ENCODE assay signal across 8 cellular contexts in the genomic region with DNA sequence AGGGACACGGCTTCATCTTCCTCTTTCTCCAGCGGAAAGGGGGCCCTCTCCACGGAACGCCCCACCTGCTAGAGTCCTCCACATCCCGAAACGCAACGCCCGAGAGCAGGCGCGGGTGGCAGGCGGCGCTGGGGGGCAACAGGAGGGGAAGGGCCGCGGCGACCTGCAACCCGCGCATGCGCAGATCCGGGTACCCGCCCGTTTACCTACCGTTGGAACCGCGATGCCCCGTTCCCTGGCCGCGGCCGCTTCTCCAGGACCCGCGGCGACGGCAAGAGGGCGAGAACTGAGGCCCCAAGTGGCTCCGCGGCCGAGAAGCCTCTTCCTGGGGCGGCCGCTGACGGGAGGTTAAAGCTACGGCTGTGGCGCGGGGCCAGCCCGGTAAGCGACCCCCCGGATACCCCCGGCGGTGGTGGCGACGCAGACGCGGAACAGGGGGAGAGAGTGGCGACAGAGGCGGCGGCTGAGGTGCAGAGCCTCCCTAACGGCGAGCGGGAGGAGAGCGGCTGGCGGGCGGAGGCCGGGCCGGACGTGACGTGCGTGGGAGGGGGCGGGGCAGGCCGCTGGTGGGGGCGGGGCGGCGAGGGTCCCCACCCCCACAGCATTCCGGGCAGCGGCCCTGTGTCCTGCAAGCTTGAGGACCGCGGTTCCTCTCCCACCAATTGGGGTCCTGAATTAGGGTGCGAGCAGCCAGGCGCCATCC. TPM values are rescaled to one million over a fixed set of nuclear protein-coding genes. Genes with fewer than 3 reads are reported as not detected.
DNase-seq lines count a peak whose midpoint lies in the region; ATAC-seq, FAIRE-seq and TF ChIP-seq lines count a peak whose summit lies in the region.

A gene (minus strand): TSS at position 508 of the 703 bp plus-strand sequence. CDS start 13,968 bp downstream, outside the sequence.

- no peaks in the 10 kb centered on the region for H3K27me3 ChIP-seq in bronchial epithelial cell (ENCODE audit: control insufficient read depth, insufficient read depth, low read length)

- POLR2A ChIA-PET in WTC11 (lab: Charles Lee) = interaction anchor here (0.5 to 1.5 kb wide), 4 partner anchors 23 to 144 kb away, joined by 3 to 5 read pairs (median 4); a partner anchor contains a TSS

- peak within 1 kb of the TSS; percentile 98 for H3K4me3 Mint-ChIP-seq in WTC11

- 0 out of 2 replicates have a peak, but pooled peaks cover 2% of the 10 kb centered on the region for H3K36me3 Mint-ChIP-seq in WTC11

- H3K4me1 Mint-ChIP-seq in WTC11 = peaks cover 39% of the 10 kb centered on the region

- ATAC-seq in GM18520 (IDR thresholded peaks at IDR 0.05; ENCODE audit: unreplicated experiment) (peak; percentile 40), HG03064 (IDR thresholded peaks at IDR 0.05; ENCODE audit: low read depth, unreplicated experiment) (peak; percentile 48), WTC11 (peak; percentile 72)

- peak within 1 kb of the TSS; percentile 73 for H3K4me3 ChIP-seq in bronchial epithelial cell (ENCODE audit: low read depth, low read length)

- CTCF ChIA-PET in WTC11 (lab: Charles Lee) = interaction anchor here (1.1 to 5.3 kb wide), 3 partner anchors 32 to 100 kb away, joined by 5 to 74 read pairs (median 15); no protein-coding TSS in a partner anchor

- H3K36me3 ChIP-seq in bronchial epithelial cell (ENCODE audit: control insufficient read depth, insufficient read depth, low read length) = no peaks in the 10 kb centered on the region

- H3K27ac Mint-ChIP-seq in WTC11 = peak within 1 kb of the TSS; percentile 97

- H3K27me3 Mint-ChIP-seq in WTC11 (ENCODE audit: low read depth) = no peaks in the 10 kb centered on the region

- FAIRE-seq in bronchial epithelial cell (lab: Jason Lieb, UNC) = no peak

- TF ChIP-seq CTCF in WTC11 (IDR thresholded peaks at IDR 0.05) (no peak), bronchial epithelial cell (IDR thresholded peaks at IDR 0.05; ENCODE audit: insufficient read depth, low read length, severe bottlenecking) (no peak)

- H3K9me3 Mint-ChIP-seq in WTC11 = no peaks in the 10 kb centered on the region

- DNase-seq in 8988T (peak; percentile 69), NCI-H2196 (lab: John Stamatoyannopoulos, UW; ENCODE audit: unreplicated experiment) (peak; percentile 74), WTC11 (ENCODE audit: low spot score) (peak; percentile 80), bronchial epithelial cell (ENCODE audit: low read depth) (peak; percentile 49), iris pigment epithelial cell (ENCODE audit: low read depth) (peak; percentile 54)
- peak; percentile 56 to 69 for DNase-seq in stimulated activated CD4-positive, alpha-beta T cell treated with anti-CD3 and anti-CD28 coated beads, Interleukin-15, amount 100 ng/mL, for 1 hour (ENCODE audit: low read depth in 1 of 2, low spot score in 1 of 2)

TF ChIP-seq in WTC11, 78 proteins besides CTCF, POLR2A, EP300 and RAD21 (continues in another document):
- TF ChIP-seq, protein P1, sequence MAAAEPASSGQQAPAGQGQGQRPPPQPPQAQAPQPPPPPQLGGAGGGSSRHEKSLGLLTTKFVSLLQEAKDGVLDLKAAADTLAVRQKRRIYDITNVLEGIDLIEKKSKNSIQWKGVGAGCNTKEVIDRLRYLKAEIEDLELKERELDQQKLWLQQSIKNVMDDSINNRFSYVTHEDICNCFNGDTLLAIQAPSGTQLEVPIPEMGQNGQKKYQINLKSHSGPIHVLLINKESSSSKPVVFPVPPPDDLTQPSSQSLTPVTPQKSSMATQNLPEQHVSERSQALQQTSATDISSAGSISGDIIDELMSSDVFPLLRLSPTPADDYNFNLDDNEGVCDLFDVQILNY (CRISPR knock-in tag; IDR thresholded peaks at IDR 0.05) = peak; percentile 86; the same call in 1 of the 2 replicates
- TF ChIP-seq, protein P2, sequence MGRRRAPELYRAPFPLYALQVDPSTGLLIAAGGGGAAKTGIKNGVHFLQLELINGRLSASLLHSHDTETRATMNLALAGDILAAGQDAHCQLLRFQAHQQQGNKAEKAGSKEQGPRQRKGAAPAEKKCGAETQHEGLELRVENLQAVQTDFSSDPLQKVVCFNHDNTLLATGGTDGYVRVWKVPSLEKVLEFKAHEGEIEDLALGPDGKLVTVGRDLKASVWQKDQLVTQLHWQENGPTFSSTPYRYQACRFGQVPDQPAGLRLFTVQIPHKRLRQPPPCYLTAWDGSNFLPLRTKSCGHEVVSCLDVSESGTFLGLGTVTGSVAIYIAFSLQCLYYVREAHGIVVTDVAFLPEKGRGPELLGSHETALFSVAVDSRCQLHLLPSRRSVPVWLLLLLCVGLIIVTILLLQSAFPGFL (CRISPR knock-in tag; IDR thresholded peaks at IDR 0.05; ENCODE audit: borderline replicate concordance) = 0 out of 2 replicates have a peak, but pooled peaks have one; percentile 21
- TF ChIP-seq, protein P3, sequence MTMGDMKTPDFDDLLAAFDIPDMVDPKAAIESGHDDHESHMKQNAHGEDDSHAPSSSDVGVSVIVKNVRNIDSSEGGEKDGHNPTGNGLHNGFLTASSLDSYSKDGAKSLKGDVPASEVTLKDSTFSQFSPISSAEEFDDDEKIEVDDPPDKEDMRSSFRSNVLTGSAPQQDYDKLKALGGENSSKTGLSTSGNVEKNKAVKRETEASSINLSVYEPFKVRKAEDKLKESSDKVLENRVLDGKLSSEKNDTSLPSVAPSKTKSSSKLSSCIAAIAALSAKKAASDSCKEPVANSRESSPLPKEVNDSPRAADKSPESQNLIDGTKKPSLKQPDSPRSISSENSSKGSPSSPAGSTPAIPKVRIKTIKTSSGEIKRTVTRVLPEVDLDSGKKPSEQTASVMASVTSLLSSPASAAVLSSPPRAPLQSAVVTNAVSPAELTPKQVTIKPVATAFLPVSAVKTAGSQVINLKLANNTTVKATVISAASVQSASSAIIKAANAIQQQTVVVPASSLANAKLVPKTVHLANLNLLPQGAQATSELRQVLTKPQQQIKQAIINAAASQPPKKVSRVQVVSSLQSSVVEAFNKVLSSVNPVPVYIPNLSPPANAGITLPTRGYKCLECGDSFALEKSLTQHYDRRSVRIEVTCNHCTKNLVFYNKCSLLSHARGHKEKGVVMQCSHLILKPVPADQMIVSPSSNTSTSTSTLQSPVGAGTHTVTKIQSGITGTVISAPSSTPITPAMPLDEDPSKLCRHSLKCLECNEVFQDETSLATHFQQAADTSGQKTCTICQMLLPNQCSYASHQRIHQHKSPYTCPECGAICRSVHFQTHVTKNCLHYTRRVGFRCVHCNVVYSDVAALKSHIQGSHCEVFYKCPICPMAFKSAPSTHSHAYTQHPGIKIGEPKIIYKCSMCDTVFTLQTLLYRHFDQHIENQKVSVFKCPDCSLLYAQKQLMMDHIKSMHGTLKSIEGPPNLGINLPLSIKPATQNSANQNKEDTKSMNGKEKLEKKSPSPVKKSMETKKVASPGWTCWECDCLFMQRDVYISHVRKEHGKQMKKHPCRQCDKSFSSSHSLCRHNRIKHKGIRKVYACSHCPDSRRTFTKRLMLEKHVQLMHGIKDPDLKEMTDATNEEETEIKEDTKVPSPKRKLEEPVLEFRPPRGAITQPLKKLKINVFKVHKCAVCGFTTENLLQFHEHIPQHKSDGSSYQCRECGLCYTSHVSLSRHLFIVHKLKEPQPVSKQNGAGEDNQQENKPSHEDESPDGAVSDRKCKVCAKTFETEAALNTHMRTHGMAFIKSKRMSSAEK (CRISPR knock-in tag; IDR thresholded peaks at IDR 0.05; ENCODE audit: borderline replicate concordance) = no peak
- no peak; the same call in 1 of the 2 replicates for TF ChIP-seq FOXP1 (CRISPR knock-in tag; IDR thresholded peaks at IDR 0.05; ENCODE audit: borderline replicate concordance)
- TF ChIP-seq, protein P4, sequence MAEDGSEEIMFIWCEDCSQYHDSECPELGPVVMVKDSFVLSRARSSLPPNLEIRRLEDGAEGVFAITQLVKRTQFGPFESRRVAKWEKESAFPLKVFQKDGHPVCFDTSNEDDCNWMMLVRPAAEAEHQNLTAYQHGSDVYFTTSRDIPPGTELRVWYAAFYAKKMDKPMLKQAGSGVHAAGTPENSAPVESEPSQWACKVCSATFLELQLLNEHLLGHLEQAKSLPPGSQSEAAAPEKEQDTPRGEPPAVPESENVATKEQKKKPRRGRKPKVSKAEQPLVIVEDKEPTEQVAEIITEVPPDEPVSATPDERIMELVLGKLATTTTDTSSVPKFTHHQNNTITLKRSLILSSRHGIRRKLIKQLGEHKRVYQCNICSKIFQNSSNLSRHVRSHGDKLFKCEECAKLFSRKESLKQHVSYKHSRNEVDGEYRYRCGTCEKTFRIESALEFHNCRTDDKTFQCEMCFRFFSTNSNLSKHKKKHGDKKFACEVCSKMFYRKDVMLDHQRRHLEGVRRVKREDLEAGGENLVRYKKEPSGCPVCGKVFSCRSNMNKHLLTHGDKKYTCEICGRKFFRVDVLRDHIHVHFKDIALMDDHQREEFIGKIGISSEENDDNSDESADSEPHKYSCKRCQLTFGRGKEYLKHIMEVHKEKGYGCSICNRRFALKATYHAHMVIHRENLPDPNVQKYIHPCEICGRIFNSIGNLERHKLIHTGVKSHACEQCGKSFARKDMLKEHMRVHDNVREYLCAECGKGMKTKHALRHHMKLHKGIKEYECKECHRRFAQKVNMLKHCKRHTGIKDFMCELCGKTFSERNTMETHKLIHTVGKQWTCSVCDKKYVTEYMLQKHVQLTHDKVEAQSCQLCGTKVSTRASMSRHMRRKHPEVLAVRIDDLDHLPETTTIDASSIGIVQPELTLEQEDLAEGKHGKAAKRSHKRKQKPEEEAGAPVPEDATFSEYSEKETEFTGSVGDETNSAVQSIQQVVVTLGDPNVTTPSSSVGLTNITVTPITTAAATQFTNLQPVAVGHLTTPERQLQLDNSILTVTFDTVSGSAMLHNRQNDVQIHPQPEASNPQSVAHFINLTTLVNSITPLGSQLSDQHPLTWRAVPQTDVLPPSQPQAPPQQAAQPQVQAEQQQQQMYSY (CRISPR knock-in tag; IDR thresholded peaks at IDR 0.05) = no peak
- 0 out of 2 replicates have a peak, but pooled peaks have one; percentile 20 for TF ChIP-seq TEAD4 (CRISPR knock-in tag; IDR thresholded peaks at IDR 0.05)
- TF ChIP-seq, protein P5, sequence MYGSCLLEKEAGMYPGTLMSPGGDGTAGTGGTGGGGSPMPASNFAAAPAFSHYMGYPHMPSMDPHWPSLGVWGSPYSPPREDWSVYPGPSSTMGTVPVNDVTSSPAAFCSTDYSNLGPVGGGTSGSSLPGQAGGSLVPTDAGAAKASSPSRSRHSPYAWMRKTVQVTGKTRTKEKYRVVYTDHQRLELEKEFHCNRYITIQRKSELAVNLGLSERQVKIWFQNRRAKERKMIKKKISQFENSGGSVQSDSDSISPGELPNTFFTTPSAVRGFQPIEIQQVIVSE (CRISPR knock-in tag; IDR thresholded peaks at IDR 0.05; ENCODE audit: borderline replicate concordance) = no peak
- TF ChIP-seq ZNF396 (CRISPR knock-in tag; IDR thresholded peaks at IDR 0.05; ENCODE audit: borderline replicate concordance) = no peak
- no peak for TF ChIP-seq PRRX2 (CRISPR knock-in tag; IDR thresholded peaks at IDR 0.05)
- TF ChIP-seq NR3C1 (CRISPR knock-in tag; conservative IDR thresholded peaks at IDR 0.05; ENCODE audit: low read depth) = no peak
- no peak for TF ChIP-seq ZNF219 (CRISPR knock-in tag; IDR thresholded peaks at IDR 0.05; ENCODE audit: borderline replicate concordance)
- TF ChIP-seq ATF1 (CRISPR knock-in tag; IDR thresholded peaks at IDR 0.05) = peak; percentile 90

RNA-seq across cellular contexts. Expression of the gene that starts here (rescaled TPM):
- total RNA-seq in WTC11 (2021) (14.3 to 15.6 TPM (median 15.2 TPM) in 3 replicates), bronchial epithelial cell (10.5 TPM in 2 replicates)

Comparison
In these comparisons a context has a peak if more than half of its experiments do, and no peak if none do; other contexts are left out.
1. Peak in every context shown above with its lines: DNase-seq, ATAC-seq and H3K4me3 ChIP-seq.